1 cellular context compared by ENCODE assay signal in genomic region chr1:44119525-44119924, GRCh38.
TF ChIP-seq lines count a peak whose summit lies in the region.

No MANE protein-coding gene starts in this region.

TF ChIP-seq in H1, 55 proteins besides CTCF, POLR2A, EP300 and RAD21 (continued from another document):
- no peak for TF ChIP-seq SAP30 (IDR thresholded peaks at IDR 0.05; ENCODE audit: insufficient read depth, insufficient replicate concordance, low read length)
